ENCODE assay signal across 24 cellular contexts in genomic region chr7:51313276-51314035, GRCh38. TPM values are rescaled to one million over a fixed set of nuclear protein-coding genes. Genes with fewer than 3 reads are reported as not detected.
DNase-seq lines count a peak whose midpoint lies in the region; ATAC-seq and TF ChIP-seq lines count a peak whose summit lies in the region.
"Had no signal": no experiment of that assay in that cellular context is flagged by ENCODE, and none has a peak within 500 bp of the region (broad histone marks: within the 10 kb centered on the region; RNA-seq: fewer than 3 reads in every experiment).

No MANE protein-coding gene starts in this region.

- POLR2A ChIA-PET in PC-9 (lab: Charles Lee; ENCODE audit: unreplicated experiment): no interaction called here

- peak overlapping the region; percentile 93 for H3K4me3 Mint-ChIP-seq in Calu3 (ENCODE audit: low read depth, unreplicated experiment)
- H3K4me3 Mint-ChIP-seq: activated T-cell treated with anti-CD3 and anti-CD28 coated beads, Interleukin-2, amount 50 U/mL, for 24 hours; naive thymus-derived CD8-positive, alpha-beta T cell had no signal

- H3K36me3 Mint-ChIP-seq in Calu3 (ENCODE audit: insufficient read depth, unreplicated experiment): peaks cover 40% of the 10 kb centered on the region

- H3K27ac Mint-ChIP-seq in Calu3 (ENCODE audit: unreplicated experiment): peak overlapping the region; percentile 95
- H3K27ac Mint-ChIP-seq: activated T-cell treated with anti-CD3 and anti-CD28 coated beads, Interleukin-2, amount 50 U/mL, for 24 hours; naive thymus-derived CD8-positive, alpha-beta T cell had no signal

- H3K9me3 ChIP-seq in PC-9 (ENCODE audit: insufficient read depth, low read depth) (no peaks in the 10 kb centered on the region), gastroesophageal sphincter (no peaks in the 10 kb centered on the region), prostate gland (no peaks in the 10 kb centered on the region)
- H3K9me3 ChIP-seq: ovary, uterus had no signal

- whole genome bisulfite sequencing in gastroesophageal sphincter (ENCODE audit: low coverage in 1 of 2), 2 donors: 46 to 55% methylated on average over 6 of the region's 6 CpGs
- WGBS in prostate gland: 84% methylated on average over 6 of the region's 6 CpGs

- no peak overlapping the region; the same call in 1 of the 2 replicates for H2AFZ ChIP-seq in PC-9

- no TSS peak for BruUV-seq in Calu3 (replicated peaks; lab: Mats Ljungman, UMichigan)
- BruUV-seq in PC-9 (replicated peaks; lab: Mats Ljungman, UMichigan): no TSS peak

- no peaks in the 10 kb centered on the region for H3K36me3 ChIP-seq in PC-9 (ENCODE audit: low read depth)
- H3K36me3 ChIP-seq in gastroesophageal sphincter: no peaks in the 10 kb centered on the region
- no peaks in the 10 kb centered on the region for H3K36me3 ChIP-seq in prostate gland
- H3K36me3 ChIP-seq: ovary, uterus had no signal

- H3K4me1 ChIP-seq in PC-9 (replicated peaks; ENCODE audit: insufficient read depth) (peaks cover 23% of the 10 kb centered on the region), gastroesophageal sphincter (peaks cover 0 to 85% (median 3%) of the 10 kb centered on the region in 3 donors), prostate gland (replicated peaks) (no peaks in the 10 kb centered on the region)

- peaks cover 62% of the 10 kb centered on the region for H3K79me2 ChIP-seq in PC-9 (ENCODE audit: low read depth)

- H3K9me2 ChIP-seq in PC-9 (ENCODE audit: insufficient read depth): no peaks in the 10 kb centered on the region

- H4K20me1 ChIP-seq in PC-9 (ENCODE audit: insufficient read depth): no peaks in the 10 kb centered on the region

- TF ChIP-seq CTCF in Calu3 (IDR thresholded peaks at IDR 0.05; ENCODE audit: unreplicated experiment): no peak
- TF ChIP-seq CTCF in PC-9 (conservative IDR thresholded peaks at IDR 0.05): no peak
- no peak for TF ChIP-seq CTCF in gastroesophageal sphincter (IDR thresholded peaks at IDR 0.05)
- TF ChIP-seq CTCF in prostate gland (IDR thresholded peaks at IDR 0.05): no peak

- H3K4me1 Mint-ChIP-seq in Calu3 (ENCODE audit: low read depth, unreplicated experiment): peaks cover 42% of the 10 kb centered on the region

- TF ChIP-seq EP300 in gastroesophageal sphincter (IDR thresholded peaks at IDR 0.05): no peak

- ATAC-seq in gastroesophageal sphincter: no peak
- ATAC-seq in GM21619 (IDR thresholded peaks at IDR 0.05; ENCODE audit: unreplicated experiment): no peak
- ATAC-seq: esophagus mucosa; naive thymus-derived CD8-positive, alpha-beta T cell; right cardiac atrium had no signal

- no peak overlapping the region for H3K4me3 ChIP-seq in PC-9
- H3K4me3 ChIP-seq in gastroesophageal sphincter: no peak overlapping the region
- no peak overlapping the region for H3K4me3 ChIP-seq in prostate gland
- H3K4me3 ChIP-seq: ovary, uterus had no signal

- peak overlapping the region; percentile 92 for H3K4me2 ChIP-seq in PC-9

- H3K27me3 ChIP-seq in PC-9 (ENCODE audit: insufficient read depth, low read depth) (no peaks in the 10 kb centered on the region), gastroesophageal sphincter (peaks cover 8% of the 10 kb centered on the region), prostate gland (replicated peaks; ENCODE audit: insufficient read depth) (no peaks in the 10 kb centered on the region)
- H3K27me3 ChIP-seq: ovary, uterus had no signal

- TF ChIP-seq POLR2A in gastroesophageal sphincter (IDR thresholded peaks at IDR 0.05) (no peak), prostate gland (IDR thresholded peaks at IDR 0.05) (no peak)

- DNase-seq in Calu3 (no peak), PC-9 (no peak), prostate gland (ENCODE audit: low spot score) (no peak), DMS53 treated with DMSO at 0.1 percent for 48 hours (lab: John Stamatoyannopoulos, UW; ENCODE audit: unreplicated experiment) (no peak), iPS-NIHi7 (ENCODE audit: extremely low spot score) (no peak), KG1 (lab: John Stamatoyannopoulos, UW) (no peak)
- DNase-seq: activated CD4-positive, CD25-positive, alpha-beta regulatory T cell treated with anti-CD3 and anti-CD28 coated beads, Interleukin-2, amount 50 U/mL, for 72 hours; activated naive CD4-positive, alpha-beta T cell treated with anti-CD3 and anti-CD28 coated beads, Interleukin-2, amount 50 U/mL, for 16 hours; activated T-cell treated with anti-CD3 and anti-CD28 coated beads, Interleukin-2, amount 50 U/mL, for 24 hours; aorta; cerebellar nuclear complex; effector CD4-positive, alpha-beta T cell; EL; mesendoderm; naive thymus-derived CD8-positive, alpha-beta T cell; NCI-H1105 treated with DMSO at 0.1 percent for 48 hours; NCI-H2081; ovary; right cardiac atrium; T1000; uterus had no signal

- H3K9me3 Mint-ChIP-seq in Calu3 (ENCODE audit: low read depth, unreplicated experiment): no peaks in the 10 kb centered on the region
- H3K9me3 Mint-ChIP-seq: activated T-cell treated with anti-CD3 and anti-CD28 coated beads, Interleukin-2, amount 50 U/mL, for 24 hours; naive thymus-derived CD8-positive, alpha-beta T cell had no signal

- peaks cover 34% of the 10 kb centered on the region for H3F3A ChIP-seq in PC-9 (ENCODE audit: insufficient read depth, low read depth)

- CTCF ChIA-PET in Calu3 (lab: Charles Lee) (interaction anchor here (0.7 to 3.0 kb wide), 9 partner anchors 9 to 1374 kb away, joined by 3 to 12 read pairs (median 4); no protein-coding TSS in a partner anchor), PC-9 (lab: Charles Lee) (no interaction called here)

- intact Hi-C loops in Calu3 (cut with micrococcal nuclease; ENCODE audit: unreplicated experiment): loop anchor here (2.0 to 5.0 kb wide), 3 partner anchors 43 to 61 kb away; no protein-coding TSS in a partner anchor
- intact Hi-C loops in PC-9 (cut with micrococcal nuclease; ENCODE audit: unreplicated experiment): loop anchor here (2.0 to 10.0 kb wide), 2 partner anchors 89 to 779 kb away; no protein-coding TSS in a partner anchor
- intact Hi-C loops in prostate gland (cut with DNase I): no loop called here

- peak overlapping the region; percentile 86 for H3K27ac ChIP-seq in PC-9
- H3K27ac ChIP-seq in gastroesophageal sphincter: peak overlapping the region; percentile 37 to 89 (median 83)
- peak overlapping the region; percentile 90 for H3K27ac ChIP-seq in prostate gland
- H3K27ac ChIP-seq: ovary, uterus had no signal

- H3K27me3 Mint-ChIP-seq in Calu3 (ENCODE audit: unreplicated experiment): no peaks in the 10 kb centered on the region

RNA-seq across cellular contexts. Expression of gene COBL, which starts 3.2 kb away (rescaled TPM):
- 48.1 and 49.9 TPM in 2 replicates for total RNA-seq in Calu3 (2022)
- total RNA-seq in PC-9 (2021): 49.4 and 51.4 TPM in 2 replicates
- 10 to 100 TPM; 17.2 to 59.7 (median 31.0) TPM for total RNA-seq in gastroesophageal sphincter
- total RNA-seq in prostate gland: 10 to 100 TPM; 36.5 to 46.6 TPM
- total RNA-seq: naive thymus-derived CD8-positive, alpha-beta T cell had no signal
